ENCODE assay signal across 8 cellular contexts in the genomic region with DNA sequence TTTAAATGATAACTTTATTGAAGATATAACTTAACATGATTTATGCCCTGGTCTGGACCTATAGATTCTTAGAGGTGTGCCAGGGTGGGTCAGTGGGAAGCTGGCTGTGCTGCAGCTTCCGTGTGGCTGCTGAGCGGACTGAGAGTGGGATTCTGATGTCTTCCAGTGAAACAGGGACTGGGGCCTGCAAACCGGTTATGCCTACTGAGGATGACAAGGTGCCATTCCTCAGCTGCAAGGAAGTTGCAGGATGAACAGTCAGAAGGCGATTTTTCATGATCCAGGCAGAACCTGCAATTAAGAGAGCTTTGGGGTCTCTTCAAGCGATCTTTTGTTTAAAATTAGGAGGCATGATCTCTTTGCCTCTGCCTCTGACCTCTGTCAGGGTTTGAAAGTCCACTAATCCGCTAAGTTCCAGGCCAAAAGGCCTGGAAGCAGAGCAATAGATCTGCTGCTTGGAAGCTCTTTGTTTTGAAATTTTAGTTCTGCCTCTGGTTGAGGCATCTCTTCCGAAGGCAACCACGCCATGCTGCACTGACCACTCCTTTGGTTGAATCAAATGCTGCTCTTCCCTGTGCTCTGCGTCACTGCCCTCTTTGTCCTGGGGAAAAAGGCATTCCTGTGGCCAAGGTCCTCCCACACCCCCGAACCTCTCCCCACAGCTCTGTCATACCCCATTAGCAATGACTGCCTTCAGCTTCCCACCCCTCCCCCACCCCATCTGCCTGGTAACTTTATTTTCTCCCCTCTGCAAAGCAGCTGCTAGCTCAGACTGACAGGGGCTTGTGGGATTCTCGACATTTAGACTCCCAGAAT. TPM values are rescaled to one million over a fixed set of nuclear protein-coding genes. Genes with fewer than 3 reads are reported as not detected.
DNase-seq lines count a peak whose midpoint lies in the region; ATAC-seq and TF ChIP-seq lines count a peak whose summit lies in the region.

No MANE protein-coding gene starts in this region.

- DNase-seq in Daoy (ENCODE audit: low read depth) (peak; percentile 86), NCI-H2107 (lab: John Stamatoyannopoulos, UW) (peak; percentile 59), brain microvascular endothelial cell (peak; percentile 38), neural crest cell (ENCODE audit: low read depth, low spot score) (peak; percentile 48), cerebellar nuclear complex (lab: John Stamatoyannopoulos, UW) (no peak)

- H3K36me3 ChIP-seq in brain microvascular endothelial cell (replicated peaks) = no peaks in the 10 kb centered on the region

- H3K27me3 Mint-ChIP-seq in neural crest cell (ENCODE audit: low read depth) = no peaks in the 10 kb centered on the region

- ATAC-seq in GM21381 (IDR thresholded peaks at IDR 0.05; ENCODE audit: unreplicated experiment) (no peak), HG03521 (IDR thresholded peaks at IDR 0.05; ENCODE audit: unreplicated experiment) (no peak), HG03442 (IDR thresholded peaks at IDR 0.05; ENCODE audit: unreplicated experiment) (no peak)

- H3K36me3 Mint-ChIP-seq in neural crest cell (ENCODE audit: low read depth) = peaks cover 4% of the 10 kb centered on the region

- H3K9me3 Mint-ChIP-seq in neural crest cell = no peaks in the 10 kb centered on the region

- peak overlapping the region; percentile 98 for H3K27ac Mint-ChIP-seq in neural crest cell (ENCODE audit: unreplicated experiment)

- H3K4me3 ChIP-seq in brain microvascular endothelial cell (ENCODE audit: low read depth, low read length) = peak overlapping the region; percentile 15

- TF ChIP-seq CTCF in brain microvascular endothelial cell (IDR thresholded peaks at IDR 0.05; ENCODE audit: low read depth, low read length, missing control alignments) (no peak), neural crest cell (conservative IDR thresholded peaks at IDR 0.05) (no peak)

- H3K27ac ChIP-seq in brain microvascular endothelial cell = no peak overlapping the region

- no peaks in the 10 kb centered on the region for H3K27me3 ChIP-seq in brain microvascular endothelial cell (replicated peaks)

- in situ Hi-C loops in brain microvascular endothelial cell (cut with HindIII; ENCODE audit: low pct_ligation_motif_present, low sequenced_read_pairs) = no loop called here

- H3K4me1 Mint-ChIP-seq in neural crest cell = peaks cover 57% of the 10 kb centered on the region

- peak overlapping the region; percentile 86 for H3K4me3 Mint-ChIP-seq in neural crest cell

RNA-seq across cellular contexts. Expression of gene TMEM169, which starts 2.0 kb away (rescaled TPM):
- 0.40 and 0.65 TPM in 2 replicates for total RNA-seq in Daoy (2014; rRNA removed; shearing (Covaris generic))
- total RNA-seq in neural crest cell = 29.7 and 34.8 TPM in 2 replicates

RNA-seq across cellular contexts. Expression of gene PECR, which starts 2.1 kb away (rescaled TPM):
- 5.7 and 7.7 TPM in 2 replicates for total RNA-seq in Daoy (2014; rRNA removed; shearing (Covaris generic))
- 12.5 and 18.2 TPM in 2 replicates for total RNA-seq in neural crest cell

RNA-seq across cellular contexts. Expression of gene XRCC5, which starts 25.5 kb away (rescaled TPM):
- 425 and 512 TPM in 2 replicates for total RNA-seq in Daoy (2014; rRNA removed; shearing (Covaris generic))
- 508 and 524 TPM in 2 replicates for total RNA-seq in neural crest cell

Comparison
In these comparisons a context has a peak if more than half of its experiments do, and no peak if none do; other contexts are left out.
1. DNase-seq: peak in Daoy (single experiment), NCI-H2107 (single experiment), brain microvascular endothelial cell (single experiment) and neural crest cell (single experiment); none in cerebellar nuclear complex (0 of 2).
2. RNA of gene TMEM169, which starts 2.0 kb away (total RNA-seq): 29.7 to 34.8 TPM in neural crest cell; 0.40 to 0.65 TPM in Daoy; every median in the first group is over 10 times any median in the second.